In the genomic region with DNA sequence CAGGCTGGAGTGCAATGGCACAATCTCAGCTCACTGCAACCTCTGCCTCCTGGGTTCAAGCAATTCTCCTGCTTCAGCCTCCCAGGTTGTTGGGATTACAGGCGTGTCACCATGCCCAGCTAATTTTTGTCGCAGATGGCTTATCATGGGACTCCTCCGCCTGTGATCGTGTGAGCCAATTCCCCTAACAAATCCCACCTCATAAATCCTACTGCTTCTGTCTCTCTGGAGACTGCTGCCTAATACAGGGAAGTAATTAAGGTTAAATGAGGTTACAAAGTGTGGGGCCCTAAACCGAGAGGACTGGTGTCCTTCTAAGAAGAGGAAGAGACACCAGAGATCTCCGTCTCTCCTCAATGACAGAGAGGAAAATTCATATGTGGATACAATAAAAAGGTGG, we compare ENCODE assay signal across 31 cellular contexts. TPM values are rescaled to one million over a fixed set of nuclear protein-coding genes. Genes with fewer than 3 reads are reported as not detected.
DNase-seq lines count a peak whose midpoint lies in the region; ATAC-seq and TF ChIP-seq lines count a peak whose summit lies in the region.
"Had no signal": no experiment of that assay in that cellular context is flagged by ENCODE, and none has a peak within 500 bp of the region (broad histone marks: within the 10 kb centered on the region; RNA-seq: fewer than 3 reads in every experiment).

No MANE protein-coding gene starts in this region.

- H3K4me3 ChIP-seq in neural cell (ENCODE audit: low read length): no peak overlapping the region
- H3K4me3 ChIP-seq: coronary artery, MG63, PC-9, spleen, tibial nerve had no signal

- H3K27me3 ChIP-seq in neural cell (ENCODE audit: insufficient read depth, low read depth, low read length): no peaks in the 10 kb centered on the region
- H3K27me3 ChIP-seq: MG63, spleen, tibial nerve had no signal

- no peaks in the 10 kb centered on the region for H3K9me3 Mint-ChIP-seq in activated naive CD4-positive, alpha-beta T cell treated with anti-CD3 and anti-CD28 coated beads, Interleukin-2, amount 10 ng/mL, durations not matched to agents 7 days and 5 days
- H3K9me3 Mint-ChIP-seq in activated naive CD4-positive, alpha-beta T cell treated with anti-CD3 and anti-CD28 coated beads for 36 hours: no peaks in the 10 kb centered on the region
- H3K9me3 Mint-ChIP-seq in chondrocyte (ENCODE audit: low read depth): no peaks in the 10 kb centered on the region
- H3K9me3 Mint-ChIP-seq: immature natural killer cell; T-helper 2 cell treated with Interferon-gamma antibody and Interleukin-4, amounts not matched to agents 5 μg/mL and 100 μg/mL, for 36 hours had no signal

- H3K36me3 ChIP-seq in neural cell (ENCODE audit: insufficient read depth, low read length): no peaks in the 10 kb centered on the region

- no peaks in the 10 kb centered on the region for H3K9me2 ChIP-seq in neural cell (ENCODE audit: insufficient read depth, low read length)

- CTCF ChIA-PET in activated naive CD4-positive, alpha-beta T cell treated with anti-CD3 and anti-CD28 coated beads, Interleukin-2, amount 10 ng/mL, durations not matched to agents 7 days and 5 days (lab: Charles Lee): no interaction called here
- CTCF ChIA-PET in activated naive CD4-positive, alpha-beta T cell treated with anti-CD3 and anti-CD28 coated beads for 36 hours (lab: Charles Lee): no interaction called here

- H3K27ac ChIP-seq in neural cell (ENCODE audit: low read length): peak overlapping the region; percentile 84
- H3K27ac ChIP-seq: coronary artery, HL-60, spleen, tibial nerve had no signal

- H3K27me3 Mint-ChIP-seq in activated naive CD4-positive, alpha-beta T cell treated with anti-CD3 and anti-CD28 coated beads, Interleukin-2, amount 10 ng/mL, durations not matched to agents 7 days and 5 days: no peaks in the 10 kb centered on the region
- H3K27me3 Mint-ChIP-seq in activated naive CD4-positive, alpha-beta T cell treated with anti-CD3 and anti-CD28 coated beads for 36 hours (ENCODE audit: low read depth): no peaks in the 10 kb centered on the region
- no peaks in the 10 kb centered on the region for H3K27me3 Mint-ChIP-seq in chondrocyte (ENCODE audit: low read depth)
- H3K27me3 Mint-ChIP-seq: activated naive CD8-positive, alpha-beta T cell had no signal

- TF ChIP-seq RAD21 in neural cell (conservative IDR thresholded peaks at IDR 0.05): no peak

- H3K9ac ChIP-seq in neural cell (ENCODE audit: low read length): no peak overlapping the region

- intact Hi-C loops in activated naive CD4-positive, alpha-beta T cell treated with anti-CD3 and anti-CD28 coated beads for 36 hours (cut with micrococcal nuclease): no loop called here

- TF ChIP-seq CTCF in chondrocyte (IDR thresholded peaks at IDR 0.05) (no peak), neural cell (IDR thresholded peaks at IDR 0.05; ENCODE audit: poor library complexity, severe bottlenecking) (no peak)

- H3K4me1 Mint-ChIP-seq in activated naive CD4-positive, alpha-beta T cell treated with anti-CD3 and anti-CD28 coated beads, Interleukin-2, amount 10 ng/mL, durations not matched to agents 7 days and 5 days: no peaks in the 10 kb centered on the region
- H3K4me1 Mint-ChIP-seq in activated naive CD4-positive, alpha-beta T cell treated with anti-CD3 and anti-CD28 coated beads for 36 hours (ENCODE audit: low read depth): peaks cover 6% of the 10 kb centered on the region
- H3K4me1 Mint-ChIP-seq in chondrocyte (ENCODE audit: low read depth): peaks cover 6% of the 10 kb centered on the region

- ATAC-seq in GM18505 (IDR thresholded peaks at IDR 0.05; ENCODE audit: unreplicated experiment) (no peak), GM21717 (IDR thresholded peaks at IDR 0.05; ENCODE audit: unreplicated experiment) (no peak), HG03378 (IDR thresholded peaks at IDR 0.05; ENCODE audit: unreplicated experiment) (no peak)
- ATAC-seq: activated CD8-positive, alpha-beta T cell treated with anti-CD3 and anti-CD28 coated beads, Interleukin-2, amount 10 ng/mL, durations not matched to agents 7 days and 5 days; Right ventricle myocardium inferior had no signal

- no peak for TF ChIP-seq EP300 in neural cell (conservative IDR thresholded peaks at IDR 0.05; ENCODE audit: poor library complexity, severe bottlenecking)

- H3K27ac Mint-ChIP-seq in activated naive CD4-positive, alpha-beta T cell treated with anti-CD3 and anti-CD28 coated beads, Interleukin-2, amount 10 ng/mL, durations not matched to agents 7 days and 5 days: peak overlapping the region; percentile 34
- no peak overlapping the region for H3K27ac Mint-ChIP-seq in activated naive CD4-positive, alpha-beta T cell treated with anti-CD3 and anti-CD28 coated beads for 36 hours
- H3K27ac Mint-ChIP-seq in chondrocyte (ENCODE audit: unreplicated experiment): peak overlapping the region; percentile 36
- H3K27ac Mint-ChIP-seq: activated CD8-positive, alpha-beta T cell treated with anti-CD3 and anti-CD28 coated beads, Interleukin-2, amount 10 ng/mL, durations not matched to agents 7 days and 5 days; activated naive CD8-positive, alpha-beta T cell; T-helper 2 cell treated with Interferon-gamma antibody and Interleukin-4, amounts not matched to agents 5 μg/mL and 100 μg/mL, for 36 hours had no signal

- no peak overlapping the region for H3K4me2 ChIP-seq in neural cell (ENCODE audit: low read length)
- H3K4me2 ChIP-seq: PC-9 had no signal

- H2AFZ ChIP-seq in neural cell (ENCODE audit: low read depth, low read length): no peak overlapping the region
- H2AFZ ChIP-seq: PC-9 had no signal

- H3K9me3 ChIP-seq in neural cell (ENCODE audit: low read length): no peaks in the 10 kb centered on the region
- H3K9me3 ChIP-seq: MG63, spleen, tibial nerve had no signal

- H4K20me1 ChIP-seq in neural cell (ENCODE audit: insufficient read depth): no peaks in the 10 kb centered on the region

- peaks cover 19% of the 10 kb centered on the region for H3K36me3 Mint-ChIP-seq in activated naive CD4-positive, alpha-beta T cell treated with anti-CD3 and anti-CD28 coated beads, Interleukin-2, amount 10 ng/mL, durations not matched to agents 7 days and 5 days
- peaks cover 11% of the 10 kb centered on the region for H3K36me3 Mint-ChIP-seq in activated naive CD4-positive, alpha-beta T cell treated with anti-CD3 and anti-CD28 coated beads for 36 hours (ENCODE audit: low read depth)
- peaks cover 36% of the 10 kb centered on the region for H3K36me3 Mint-ChIP-seq in chondrocyte (ENCODE audit: low read depth)

- H3F3A ChIP-seq in neural cell (ENCODE audit: insufficient read depth, low read length, poor library complexity, severe bottlenecking): peaks cover 3% of the 10 kb centered on the region

- TF ChIP-seq POLR2A in GM18505 (IDR thresholded peaks at IDR 0.05; ENCODE audit: borderline replicate concordance, extremely low read depth, insufficient read depth, insufficient read length): no peak

- DNase-seq in activated naive CD4-positive, alpha-beta T cell treated with anti-CD3 and anti-CD28 coated beads, Interleukin-2, amount 10 ng/mL, durations not matched to agents 7 days and 5 days: no peak
- DNase-seq in activated naive CD4-positive, alpha-beta T cell treated with anti-CD3 and anti-CD28 coated beads for 36 hours: no peak
- DNase-seq in chondrocyte (ENCODE audit: low spot score): no peak
- no peak for DNase-seq in NCI-H128 (lab: John Stamatoyannopoulos, UW; ENCODE audit: unreplicated experiment)
- DNase-seq: activated CD4-positive, alpha-beta T cell treated with anti-CD3 and anti-CD28 coated beads for 1 hour; activated CD8-positive, alpha-beta T cell treated with anti-CD3 and anti-CD28 coated beads, Interleukin-2, amount 10 ng/mL, durations not matched to agents 7 days and 5 days; anterior cingulate cortex; effector memory CD4-positive, alpha-beta T cell; immature natural killer cell; KG1; left cardiac atrium; mammary epithelial cell; MG63; NCI-H1105 treated with DMSO at 0.1 percent for 48 hours; NCI-H2029; NCI-H524; NK-92 treated with Interleukin-12 subunit alpha and Interleukin-12 subunit beta, amount 100 ng/mL, for 24 hours; PC-9; right cardiac atrium; spleen; stimulated activated CD4-positive, alpha-beta T cell treated with anti-CD3 and anti-CD28 coated beads, Interleukin-2, amount 100 ng/mL, for 24 hours had no signal

- H3K4me3 Mint-ChIP-seq in activated naive CD4-positive, alpha-beta T cell treated with anti-CD3 and anti-CD28 coated beads, Interleukin-2, amount 10 ng/mL, durations not matched to agents 7 days and 5 days: no peak overlapping the region
- H3K4me3 Mint-ChIP-seq in activated naive CD4-positive, alpha-beta T cell treated with anti-CD3 and anti-CD28 coated beads for 36 hours: no peak overlapping the region
- H3K4me3 Mint-ChIP-seq in chondrocyte (ENCODE audit: unreplicated experiment): no peak overlapping the region
- H3K4me3 Mint-ChIP-seq: activated CD8-positive, alpha-beta T cell treated with anti-CD3 and anti-CD28 coated beads, Interleukin-2, amount 10 ng/mL, durations not matched to agents 7 days and 5 days; activated naive CD8-positive, alpha-beta T cell; immature natural killer cell; T-helper 2 cell treated with Interferon-gamma antibody and Interleukin-4, amounts not matched to agents 5 μg/mL and 100 μg/mL, for 36 hours had no signal

- H3K79me2 ChIP-seq in neural cell (replicated peaks; ENCODE audit: insufficient read depth, low read length): no peaks in the 10 kb centered on the region

RNA-seq across cellular contexts. Expression of a gene that starts 52.0 kb away (rescaled TPM):
- total RNA-seq in activated naive CD4-positive, alpha-beta T cell treated with anti-CD3 and anti-CD28 coated beads for 36 hours: 10 to 100 TPM; 49.6 to 51.7 TPM
- 83.4 to 118 TPM (median 112 TPM) in 3 replicates for total RNA-seq in chondrocyte
- 85.9 and 93.0 TPM in 2 replicates for polyA plus RNA-seq in neural cell
- 98.5 and 112 TPM in 2 replicates for polyA minus RNA-seq in neural cell
